2 cellular contexts compared by ENCODE assay signal in genomic region chr6:27297857-27298730, GRCh38.
TF ChIP-seq lines count a peak whose summit lies in the region.

No MANE protein-coding gene starts in this region.

TF ChIP-seq in HepG2, 621 proteins besides CTCF, POLR2A, EP300 and RAD21 (continues in another document):
- TF ChIP-seq, protein P1, sequence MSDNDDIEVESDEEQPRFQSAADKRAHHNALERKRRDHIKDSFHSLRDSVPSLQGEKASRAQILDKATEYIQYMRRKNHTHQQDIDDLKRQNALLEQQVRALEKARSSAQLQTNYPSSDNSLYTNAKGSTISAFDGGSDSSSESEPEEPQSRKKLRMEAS (IDR thresholded peaks at IDR 0.05), result peak; percentile 19; the same call in 1 of the 2 replicates
- TF ChIP-seq ZNF292 (CRISPR knock-in tag; IDR thresholded peaks at IDR 0.05; ENCODE audit: borderline replicate concordance, low read depth), result no peak
- TF ChIP-seq DZIP1 (CRISPR knock-in tag; IDR thresholded peaks at IDR 0.05), result no peak
- no peak for TF ChIP-seq ATAD3A (CRISPR knock-in tag; IDR thresholded peaks at IDR 0.05)
- peak; percentile 86 for TF ChIP-seq ZNF24 (IDR thresholded peaks at IDR 0.05)
- no peak for TF ChIP-seq ZNF619 (CRISPR knock-in tag; IDR thresholded peaks at IDR 0.05)
- 0 out of 2 replicates have a peak, but pooled peaks have one; percentile 23 for TF ChIP-seq RCOR2 (CRISPR knock-in tag; IDR thresholded peaks at IDR 0.05)
- no peak for TF ChIP-seq ZMAT3 (CRISPR knock-in tag; conservative IDR thresholded peaks at IDR 0.05)
- peak; percentile 32 for TF ChIP-seq CBX1 (IDR thresholded peaks at IDR 0.05; ENCODE audit: low read depth)
- no peak for TF ChIP-seq RAD51 (IDR thresholded peaks at IDR 0.05; ENCODE audit: borderline replicate concordance)
- TF ChIP-seq POGK (CRISPR knock-in tag; conservative IDR thresholded peaks at IDR 0.05), result 0 out of 2 replicates have a peak, but pooled peaks have one; percentile 50
- TF ChIP-seq NFKBIZ (CRISPR knock-in tag; IDR thresholded peaks at IDR 0.05), result no peak
- TF ChIP-seq KDM1A (CRISPR knock-in tag; IDR thresholded peaks at IDR 0.05), result 0 out of 2 replicates have a peak, but pooled peaks have one; percentile 17
- TF ChIP-seq THAP11 (CRISPR knock-in tag; IDR thresholded peaks at IDR 0.05), result peak; percentile 45; the same call in 1 of the 2 replicates
- 0 out of 2 replicates have a peak, but pooled peaks have one; percentile 9 for TF ChIP-seq RXRB (CRISPR knock-in tag; IDR thresholded peaks at IDR 0.05; ENCODE audit: borderline replicate concordance)
- peak; percentile 90; the same call in 1 of the 2 replicates for TF ChIP-seq MAF1 (CRISPR knock-in tag; IDR thresholded peaks at IDR 0.05; ENCODE audit: borderline replicate concordance)
- TF ChIP-seq, protein P2, sequence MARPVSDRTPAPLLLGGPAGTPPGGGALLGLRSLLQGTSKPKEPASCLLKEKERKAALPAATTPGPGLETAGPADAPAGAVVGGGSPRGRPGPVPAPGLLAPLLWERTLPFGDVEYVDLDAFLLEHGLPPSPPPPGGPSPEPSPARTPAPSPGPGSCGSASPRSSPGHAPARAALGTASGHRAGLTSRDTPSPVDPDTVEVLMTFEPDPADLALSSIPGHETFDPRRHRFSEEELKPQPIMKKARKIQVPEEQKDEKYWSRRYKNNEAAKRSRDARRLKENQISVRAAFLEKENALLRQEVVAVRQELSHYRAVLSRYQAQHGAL (CRISPR knock-in tag; IDR thresholded peaks at IDR 0.05; ENCODE audit: not compliant biosample characterization), result no peak
- no peak for TF ChIP-seq ZNF121 (CRISPR knock-in tag; IDR thresholded peaks at IDR 0.05)
- TF ChIP-seq GATAD2A (CRISPR knock-in tag; IDR thresholded peaks at IDR 0.05), result peak; percentile 33; the same call in 1 of the 2 replicates
- TF ChIP-seq GMEB1 (CRISPR knock-in tag; IDR thresholded peaks at IDR 0.05; ENCODE audit: borderline replicate concordance), result no peak
- TF ChIP-seq KDM4B (CRISPR knock-in tag; IDR thresholded peaks at IDR 0.05), result no peak
- TF ChIP-seq, protein P3, sequence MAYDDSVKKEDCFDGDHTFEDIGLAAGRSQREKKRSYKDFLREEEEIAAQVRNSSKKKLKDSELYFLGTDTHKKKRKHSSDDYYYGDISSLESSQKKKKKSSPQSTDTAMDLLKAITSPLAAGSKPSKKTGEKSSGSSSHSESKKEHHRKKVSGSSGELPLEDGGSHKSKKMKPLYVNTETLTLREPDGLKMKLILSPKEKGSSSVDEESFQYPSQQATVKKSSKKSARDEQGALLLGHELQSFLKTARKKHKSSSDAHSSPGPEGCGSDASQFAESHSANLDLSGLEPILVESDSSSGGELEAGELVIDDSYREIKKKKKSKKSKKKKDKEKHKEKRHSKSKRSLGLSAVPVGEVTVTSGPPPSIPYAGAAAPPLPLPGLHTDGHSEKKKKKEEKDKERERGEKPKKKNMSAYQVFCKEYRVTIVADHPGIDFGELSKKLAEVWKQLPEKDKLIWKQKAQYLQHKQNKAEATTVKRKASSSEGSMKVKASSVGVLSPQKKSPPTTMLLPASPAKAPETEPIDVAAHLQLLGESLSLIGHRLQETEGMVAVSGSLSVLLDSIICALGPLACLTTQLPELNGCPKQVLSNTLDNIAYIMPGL (CRISPR knock-in tag; IDR thresholded peaks at IDR 0.05; ENCODE audit: borderline replicate concordance in 1 of 2, low read depth in 1 of 2), result 0 out of 4 replicates have a peak, but pooled peaks have one; percentile 22 to 28

TF ChIP-seq in endothelial cell of umbilical vein, 7 proteins besides CTCF, POLR2A, EP300 and RAD21:
- TF ChIP-seq JUN (IDR thresholded peaks at IDR 0.05; ENCODE audit: borderline replicate concordance, insufficient read depth, insufficient read length, low read depth) (no peak), FOS (IDR thresholded peaks at IDR 0.05; ENCODE audit: borderline replicate concordance, insufficient read depth, low read length) (no peak), MYC (IDR thresholded peaks at IDR 0.05; ENCODE audit: low read depth, low read length) (no peak), EZH2 (IDR thresholded peaks at IDR 0.05; ENCODE audit: borderline replicate concordance, low read depth, low read length, severe bottlenecking) (no peak), GATA2 (IDR thresholded peaks at IDR 0.05; ENCODE audit: insufficient read depth, insufficient read length, low read depth, low read length) (no peak), POLR2AphosphoS5 (IDR thresholded peaks at IDR 0.05; ENCODE audit: insufficient read depth, low read depth, low read length) (no peak)
- TF ChIP-seq, protein P1 (IDR thresholded peaks at IDR 0.05; ENCODE audit: insufficient read depth, insufficient read length), result no peak
TF ChIP-seq in endothelial cell of umbilical vein: peak in this region for 0.
